25 cellular contexts compared by ENCODE assay signal in genomic region chr16:69936252-69936651, GRCh38.
"Had no signal": no experiment of that assay in that cellular context is flagged by ENCODE, and none has a peak within 500 bp of the region (broad histone marks: within the 10 kb centered on the region; RNA-seq: fewer than 3 reads in every experiment).

No MANE protein-coding gene starts in this region.

- H3K4me1 ChIP-seq: heart right ventricle, left lung, lower lobe of right lung, sigmoid colon, suprapubic skin had no signal

- FAIRE-seq: small intestine, TTC549, urothelium cell line had no signal

- H3K27ac ChIP-seq: cardiac muscle cell, heart right ventricle, left lung, lower lobe of right lung, sigmoid colon, suprapubic skin, VCaP had no signal

- ATAC-seq: esophagus mucosa; heart right ventricle; left lung; lower lobe of right lung; natural killer cell; stimulated activated naive B cell treated with anti-CD40 and anti-IgM and Interleukin-4, amounts not matched to agents 10 μg/mL and 1 μg/mL and 100 μg/mL, for 72 hours had no signal

- H3K4me3 ChIP-seq: cardiac muscle cell, heart right ventricle, left lung, lower lobe of right lung, sigmoid colon, suprapubic skin had no signal

- DNase-seq: activated CD4-positive, alpha-beta T cell treated with anti-CD3 and anti-CD28 coated beads for 4 hours; activated CD4-positive, alpha-beta T cell treated with anti-CD3 and anti-CD28 coated beads, Interleukin-2, amount 50 U/mL, for 48 hours; activated CD8-positive, alpha-beta memory T cell treated with anti-CD3 and anti-CD28 coated beads for 24 hours; activated effector memory CD4-positive, alpha-beta T cell treated with Interleukin-2 at 50 U/mL for 16 hours; activated naive CD4-positive, alpha-beta T cell treated with Interleukin-2 at 50 U/mL for 16 hours; anterior cingulate cortex; endodermal cell; foreskin fibroblast; heart right ventricle; kidney glomerular epithelial cell; left lung; mesenchymal stem cell; natural killer cell; sigmoid colon; small intestine; stimulated activated CD4-positive, alpha-beta T cell treated with anti-CD3 and anti-CD28 coated beads, Interleukin-1b, Interleukin-23, amount 100 ng/mL, for 48 hours; stimulated activated naive B cell treated with anti-CD40 and anti-IgM and Interleukin-4, amounts not matched to agents 10 μg/mL and 1 μg/mL and 100 μg/mL, for 72 hours; trophoblast cell had no signal

- H3K9me3 ChIP-seq: heart right ventricle, left lung, lower lobe of right lung, sigmoid colon, suprapubic skin had no signal

- H3K27me3 ChIP-seq: cardiac muscle cell, heart right ventricle, left lung, sigmoid colon, suprapubic skin had no signal
